ENCODE assay signal across 17 cellular contexts in genomic region chr9:99035313-99035712, GRCh38.
DNase-seq lines count a peak whose midpoint lies in the region; ATAC-seq and TF ChIP-seq lines count a peak whose summit lies in the region.
"Had no signal": no experiment of that assay in that cellular context is flagged by ENCODE, and none has a peak within 500 bp of the region (broad histone marks: within the 10 kb centered on the region; RNA-seq: fewer than 3 reads in every experiment).

No MANE protein-coding gene starts in this region.

- H4K20me1 ChIP-seq in KMS-11 (ENCODE audit: insufficient read depth): no peaks in the 10 kb centered on the region
- H4K20me1 ChIP-seq in OCI-LY3 (ENCODE audit: insufficient read depth, low read length): no peaks in the 10 kb centered on the region
- H4K20me1 ChIP-seq in OCI-LY7 (ENCODE audit: insufficient read depth, low read length): no peaks in the 10 kb centered on the region

- peaks cover 4% of the 10 kb centered on the region for H3K27me3 Mint-ChIP-seq in activated CD8-positive, alpha-beta T cell treated with anti-CD3 and anti-CD28 coated beads, Interleukin-2, amount 10 ng/mL, durations not matched to agents 7 days and 5 days (ENCODE audit: low read depth)
- no peaks in the 10 kb centered on the region for H3K27me3 Mint-ChIP-seq in activated CD8-positive, alpha-beta T cell treated with anti-CD3 and anti-CD28 coated beads for 36 hours
- H3K27me3 Mint-ChIP-seq in memory B cell (no peaks in the 10 kb centered on the region), endothelial cell (ENCODE audit: unreplicated experiment) (peaks cover 3% of the 10 kb centered on the region)
- H3K27me3 Mint-ChIP-seq: B cell had no signal

- peak overlapping the region; percentile 45 for H3K27ac Mint-ChIP-seq in activated CD8-positive, alpha-beta T cell treated with anti-CD3 and anti-CD28 coated beads, Interleukin-2, amount 10 ng/mL, durations not matched to agents 7 days and 5 days
- H3K27ac Mint-ChIP-seq in activated CD8-positive, alpha-beta T cell treated with anti-CD3 and anti-CD28 coated beads for 36 hours: no peak overlapping the region
- H3K27ac Mint-ChIP-seq in memory B cell (no peak overlapping the region), endothelial cell (ENCODE audit: unreplicated experiment) (no peak overlapping the region)
- H3K27ac Mint-ChIP-seq: B cell had no signal

- no peak overlapping the region for H3K4me3 Mint-ChIP-seq in activated CD8-positive, alpha-beta T cell treated with anti-CD3 and anti-CD28 coated beads, Interleukin-2, amount 10 ng/mL, durations not matched to agents 7 days and 5 days
- no peak overlapping the region for H3K4me3 Mint-ChIP-seq in activated CD8-positive, alpha-beta T cell treated with anti-CD3 and anti-CD28 coated beads for 36 hours
- no peak overlapping the region for H3K4me3 Mint-ChIP-seq in memory B cell
- H3K4me3 Mint-ChIP-seq in endothelial cell (ENCODE audit: unreplicated experiment): no peak overlapping the region
- H3K4me3 Mint-ChIP-seq: B cell had no signal

- H3K4me3 ChIP-seq in KMS-11 (IDR thresholded peaks at IDR 0.05; ENCODE audit: insufficient read depth, low read depth, low read length) (no peak overlapping the region), OCI-LY3 (ENCODE audit: low read length) (no peak overlapping the region), OCI-LY7 (ENCODE audit: low read depth, low read length, poor library complexity, severe bottlenecking) (no peak overlapping the region)
- H3K4me3 ChIP-seq: K562, SJCRH30 had no signal

- peak overlapping the region; percentile 55 for H3K27ac ChIP-seq in KMS-11
- no peak overlapping the region for H3K27ac ChIP-seq in OCI-LY3 (ENCODE audit: low read length)
- H3K27ac ChIP-seq in OCI-LY7 (ENCODE audit: low read depth, low read length, poor library complexity, severe bottlenecking): no peak overlapping the region
- H3K27ac ChIP-seq: SJCRH30 had no signal

- POLR2A ChIA-PET in activated CD8-positive, alpha-beta T cell treated with anti-CD3 and anti-CD28 coated beads, Interleukin-2, amount 10 ng/mL, durations not matched to agents 7 days and 5 days (lab: Charles Lee): interaction anchor here (0.7 to 1.0 kb wide), 2 partner anchors 15 to 69 kb away, joined by 3 to 4 read pairs; partner anchors contain the start of gene TGFBR1
- POLR2A ChIA-PET in activated CD8-positive, alpha-beta T cell treated with anti-CD3 and anti-CD28 coated beads for 36 hours (lab: Charles Lee): interaction anchor here (1.3 kb wide), 1 partner anchor 78 kb away, joined by 3 read pairs; no protein-coding TSS in a partner anchor
- POLR2A ChIA-PET in OCI-LY7 (lab: Charles Lee): interaction anchor here (0.6 to 0.8 kb wide), 2 partner anchors 16 to 767 kb away, joined by 3 to 8 read pairs; no protein-coding TSS in a partner anchor

- peaks cover 1% of the 10 kb centered on the region for H3K36me3 Mint-ChIP-seq in activated CD8-positive, alpha-beta T cell treated with anti-CD3 and anti-CD28 coated beads, Interleukin-2, amount 10 ng/mL, durations not matched to agents 7 days and 5 days (ENCODE audit: low read depth)
- H3K36me3 Mint-ChIP-seq in activated CD8-positive, alpha-beta T cell treated with anti-CD3 and anti-CD28 coated beads for 36 hours (ENCODE audit: low read depth): no peaks in the 10 kb centered on the region
- no peaks in the 10 kb centered on the region for H3K36me3 Mint-ChIP-seq in memory B cell
- peaks cover 5% of the 10 kb centered on the region for H3K36me3 Mint-ChIP-seq in endothelial cell (ENCODE audit: low read depth, unreplicated experiment)

- peak overlapping the region; percentile 36; the same call in 1 of the 2 replicates for H2AFZ ChIP-seq in KMS-11 (ENCODE audit: low read depth)
- no peak overlapping the region for H2AFZ ChIP-seq in OCI-LY3 (ENCODE audit: low read depth, low read length)
- H2AFZ ChIP-seq in OCI-LY7 (ENCODE audit: low read length): no peak overlapping the region

- H3K4me1 ChIP-seq in KMS-11 (ENCODE audit: low read depth, poor library complexity, severe bottlenecking) (peaks cover 83% of the 10 kb centered on the region), OCI-LY3 (ENCODE audit: low read length) (peaks cover 19% of the 10 kb centered on the region), OCI-LY7 (ENCODE audit: insufficient read depth, low read length, poor library complexity, severe bottlenecking) (peaks cover 9% of the 10 kb centered on the region)

- CTCF ChIA-PET in activated CD8-positive, alpha-beta T cell treated with anti-CD3 and anti-CD28 coated beads, Interleukin-2, amount 10 ng/mL, durations not matched to agents 7 days and 5 days (lab: Charles Lee): interaction anchor here (1.0 to 3.5 kb wide), 6 partner anchors 16 to 105 kb away, joined by 3 to 11 read pairs (median 4); partner anchors contain the start of gene TGFBR1
- CTCF ChIA-PET in activated CD8-positive, alpha-beta T cell treated with anti-CD3 and anti-CD28 coated beads for 36 hours (lab: Charles Lee): interaction anchor here (1.0 to 1.6 kb wide), 3 partner anchors 17 to 187 kb away, joined by 4 to 6 read pairs (median 4); no protein-coding TSS in a partner anchor
- CTCF ChIA-PET in OCI-LY7 (lab: Charles Lee; ENCODE audit: unreplicated experiment): no interaction called here

- no TSS peak for BruUV-seq in OCI-LY7 (replicated peaks; lab: Mats Ljungman, UMichigan)

- no peaks in the 10 kb centered on the region; the same call in 1 of the 2 replicates for H3K36me3 ChIP-seq in KMS-11 (ENCODE audit: insufficient read depth)
- no peaks in the 10 kb centered on the region for H3K36me3 ChIP-seq in OCI-LY3 (replicated peaks; ENCODE audit: low read depth, low read length)
- no peaks in the 10 kb centered on the region for H3K36me3 ChIP-seq in OCI-LY7 (ENCODE audit: insufficient read depth, low read length)
- H3K36me3 ChIP-seq: SJCRH30 had no signal

- no peaks in the 10 kb centered on the region for H3K27me3 ChIP-seq in KMS-11 (ENCODE audit: insufficient read depth, low read depth)
- H3K27me3 ChIP-seq in OCI-LY3 (ENCODE audit: low read depth, low read length): peaks cover 10% of the 10 kb centered on the region
- H3K27me3 ChIP-seq: SJCRH30 had no signal

- H3K4me2 ChIP-seq in KMS-11 (peak overlapping the region; percentile 71), OCI-LY3 (ENCODE audit: low read length) (0 out of 2 replicates have a peak overlapping the region, but pooled peaks have one; percentile 14), OCI-LY7 (ENCODE audit: low read length) (no peak overlapping the region)

- no peaks in the 10 kb centered on the region for H3K9me2 ChIP-seq in OCI-LY7 (ENCODE audit: insufficient read depth, low read length)

- intact Hi-C loops in activated CD8-positive, alpha-beta T cell treated with anti-CD3 and anti-CD28 coated beads for 36 hours (cut with micrococcal nuclease): no loop called here
- intact Hi-C loops in OCI-LY7 (cut with micrococcal nuclease; ENCODE audit: unreplicated experiment): no loop called here

- H3K9me3 ChIP-seq in OCI-LY3 (ENCODE audit: insufficient read depth, low read length) (no peaks in the 10 kb centered on the region), OCI-LY7 (ENCODE audit: low read length) (no peaks in the 10 kb centered on the region)
- H3K9me3 ChIP-seq: SJCRH30 had no signal

- DNase-seq in activated CD8-positive, alpha-beta T cell treated with anti-CD3 and anti-CD28 coated beads, Interleukin-2, amount 10 ng/mL, durations not matched to agents 7 days and 5 days: no peak
- DNase-seq in activated CD8-positive, alpha-beta T cell treated with anti-CD3 and anti-CD28 coated beads for 36 hours: no peak
- DNase-seq in memory B cell (ENCODE audit: low spot score in 2 of 2) (no peak), OCI-LY7 (ENCODE audit: low spot score) (no peak), endothelial cell (ENCODE audit: low spot score) (no peak)
- DNase-seq: H7, NCI-H1694, NCI-H2081, NCI-H345, SJCRH30 had no signal

- H3K79me2 ChIP-seq in KMS-11 (ENCODE audit: insufficient read depth, low read depth) (no peaks in the 10 kb centered on the region), OCI-LY3 (ENCODE audit: low read length) (no peaks in the 10 kb centered on the region), OCI-LY7 (ENCODE audit: insufficient read depth, low read depth, low read length) (no peaks in the 10 kb centered on the region)

- no peak for TF ChIP-seq CTCF in activated CD8-positive, alpha-beta T cell treated with anti-CD3 and anti-CD28 coated beads for 36 hours (IDR thresholded peaks at IDR 0.05)
- no peak for TF ChIP-seq CTCF in KMS-11 (conservative IDR thresholded peaks at IDR 0.05; ENCODE audit: low read depth, low read length)
- TF ChIP-seq CTCF in OCI-LY3 (IDR thresholded peaks at IDR 0.05; ENCODE audit: low read depth, low read length): no peak
- TF ChIP-seq CTCF in OCI-LY7 (conservative IDR thresholded peaks at IDR 0.05; ENCODE audit: low read length): no peak
- no peak for TF ChIP-seq CTCF in endothelial cell (IDR thresholded peaks at IDR 0.05; ENCODE audit: unreplicated experiment)

- no peaks in the 10 kb centered on the region for H3K9me3 Mint-ChIP-seq in activated CD8-positive, alpha-beta T cell treated with anti-CD3 and anti-CD28 coated beads, Interleukin-2, amount 10 ng/mL, durations not matched to agents 7 days and 5 days (ENCODE audit: insufficient read depth)
- H3K9me3 Mint-ChIP-seq in activated CD8-positive, alpha-beta T cell treated with anti-CD3 and anti-CD28 coated beads for 36 hours: no peaks in the 10 kb centered on the region
- H3K9me3 Mint-ChIP-seq in memory B cell (no peaks in the 10 kb centered on the region), endothelial cell (ENCODE audit: unreplicated experiment) (no peaks in the 10 kb centered on the region)
- H3K9me3 Mint-ChIP-seq: CD14-positive monocyte had no signal

- peaks cover 59% of the 10 kb centered on the region for H3K4me1 Mint-ChIP-seq in activated CD8-positive, alpha-beta T cell treated with anti-CD3 and anti-CD28 coated beads, Interleukin-2, amount 10 ng/mL, durations not matched to agents 7 days and 5 days (ENCODE audit: low read depth)
- H3K4me1 Mint-ChIP-seq in activated CD8-positive, alpha-beta T cell treated with anti-CD3 and anti-CD28 coated beads for 36 hours (ENCODE audit: low read depth): peaks cover 21% of the 10 kb centered on the region
- H3K4me1 Mint-ChIP-seq in memory B cell (peaks cover 23% of the 10 kb centered on the region), endothelial cell (ENCODE audit: unreplicated experiment) (no peaks in the 10 kb centered on the region)

- H3K9ac ChIP-seq in KMS-11: no peak overlapping the region
- no peak overlapping the region for H3K9ac ChIP-seq in OCI-LY3 (ENCODE audit: low read length)

- ATAC-seq in activated CD8-positive, alpha-beta T cell treated with anti-CD3 and anti-CD28 coated beads, Interleukin-2, amount 10 ng/mL, durations not matched to agents 7 days and 5 days: no peak
- ATAC-seq in activated CD8-positive, alpha-beta T cell treated with anti-CD3 and anti-CD28 coated beads for 36 hours: no peak
- ATAC-seq in memory B cell (ENCODE audit: low read depth) (peak; percentile 32), HG03469 (IDR thresholded peaks at IDR 0.05; ENCODE audit: unreplicated experiment) (no peak)
- ATAC-seq: K562, Panc1 had no signal
